In the genomic region with DNA sequence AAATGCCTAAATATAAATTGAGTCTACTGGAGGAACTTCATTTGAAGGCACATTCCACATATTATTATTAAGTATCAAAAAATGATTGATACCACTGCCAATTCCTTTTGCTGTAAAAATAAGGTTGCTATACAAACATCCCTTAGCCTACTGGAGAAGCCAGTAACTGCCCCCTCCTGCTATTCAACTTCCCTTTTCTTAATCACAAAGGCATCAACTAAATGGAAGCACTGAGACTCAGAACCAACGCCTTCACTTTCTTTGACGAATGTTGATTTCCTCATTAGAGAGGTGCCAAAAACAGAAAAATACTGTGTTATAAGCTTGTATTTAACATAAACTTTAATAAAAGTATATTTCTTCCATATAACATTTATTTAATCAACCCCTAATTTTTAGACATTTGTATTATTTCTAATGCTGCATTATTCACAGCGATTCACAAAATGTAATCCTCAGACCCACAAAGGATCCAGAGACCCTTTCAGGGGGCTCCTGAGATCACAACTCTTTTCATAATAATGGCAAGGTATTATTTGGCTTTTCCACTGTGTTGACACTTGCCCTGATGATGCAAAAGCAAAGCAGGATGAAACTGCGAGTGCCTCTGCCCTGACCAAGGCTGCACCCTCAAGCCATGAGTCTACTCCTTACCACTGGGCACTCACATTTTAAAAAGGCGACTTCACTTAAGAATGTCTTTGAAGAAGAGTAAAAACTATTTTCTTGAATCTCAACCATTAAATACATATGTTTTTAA, we compare ENCODE assay signal across 1 cellular context.
TF ChIP-seq lines count a peak whose summit lies in the region.

No MANE protein-coding gene starts in this region.

TF ChIP-seq in K562, 482 proteins besides CTCF, POLR2A, EP300 and RAD21 (continued from another document):
- TF ChIP-seq, protein P1, sequence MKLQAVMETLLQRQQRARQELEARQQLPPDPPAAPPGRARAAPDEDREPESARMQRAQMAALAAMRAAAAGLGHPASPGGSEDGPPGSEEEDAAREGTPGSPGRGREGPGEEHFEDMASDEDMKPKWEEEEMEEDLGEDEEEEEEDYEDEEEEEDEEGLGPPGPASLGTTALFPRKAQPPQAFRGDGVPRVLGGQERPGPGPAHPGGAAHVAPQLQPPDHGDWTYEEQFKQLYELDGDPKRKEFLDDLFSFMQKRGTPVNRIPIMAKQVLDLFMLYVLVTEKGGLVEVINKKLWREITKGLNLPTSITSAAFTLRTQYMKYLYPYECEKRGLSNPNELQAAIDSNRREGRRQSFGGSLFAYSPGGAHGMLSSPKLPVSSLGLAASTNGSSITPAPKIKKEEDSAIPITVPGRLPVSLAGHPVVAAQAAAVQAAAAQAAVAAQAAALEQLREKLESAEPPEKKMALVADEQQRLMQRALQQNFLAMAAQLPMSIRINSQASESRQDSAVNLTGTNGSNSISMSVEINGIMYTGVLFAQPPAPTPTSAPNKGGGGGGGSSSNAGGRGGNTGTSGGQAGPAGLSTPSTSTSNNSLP (IDR thresholded peaks at IDR 0.05; ENCODE audit: borderline replicate concordance, low read depth, low read length): 0 out of 2 replicates have a peak, but pooled peaks have one; percentile 13
- no peak for TF ChIP-seq ZNF507 (tag; conservative IDR thresholded peaks at IDR 0.05)
- TF ChIP-seq KAT7 (CRISPR knock-in tag; IDR thresholded peaks at IDR 0.05; ENCODE audit: borderline replicate concordance): no peak
- TF ChIP-seq, protein P2, sequence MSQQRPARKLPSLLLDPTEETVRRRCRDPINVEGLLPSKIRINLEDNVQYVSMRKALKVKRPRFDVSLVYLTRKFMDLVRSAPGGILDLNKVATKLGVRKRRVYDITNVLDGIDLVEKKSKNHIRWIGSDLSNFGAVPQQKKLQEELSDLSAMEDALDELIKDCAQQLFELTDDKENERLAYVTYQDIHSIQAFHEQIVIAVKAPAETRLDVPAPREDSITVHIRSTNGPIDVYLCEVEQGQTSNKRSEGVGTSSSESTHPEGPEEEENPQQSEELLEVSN (IDR thresholded peaks at IDR 0.05; ENCODE audit: borderline replicate concordance in 1 of 2, extremely low read depth in 1 of 2, insufficient read depth in 1 of 2, insufficient read length in 1 of 2, low read depth in 1 of 2, low read length in 1 of 2, poor library complexity in 1 of 2, severe bottlenecking in 1 of 2): no peak
- TF ChIP-seq, protein P3, sequence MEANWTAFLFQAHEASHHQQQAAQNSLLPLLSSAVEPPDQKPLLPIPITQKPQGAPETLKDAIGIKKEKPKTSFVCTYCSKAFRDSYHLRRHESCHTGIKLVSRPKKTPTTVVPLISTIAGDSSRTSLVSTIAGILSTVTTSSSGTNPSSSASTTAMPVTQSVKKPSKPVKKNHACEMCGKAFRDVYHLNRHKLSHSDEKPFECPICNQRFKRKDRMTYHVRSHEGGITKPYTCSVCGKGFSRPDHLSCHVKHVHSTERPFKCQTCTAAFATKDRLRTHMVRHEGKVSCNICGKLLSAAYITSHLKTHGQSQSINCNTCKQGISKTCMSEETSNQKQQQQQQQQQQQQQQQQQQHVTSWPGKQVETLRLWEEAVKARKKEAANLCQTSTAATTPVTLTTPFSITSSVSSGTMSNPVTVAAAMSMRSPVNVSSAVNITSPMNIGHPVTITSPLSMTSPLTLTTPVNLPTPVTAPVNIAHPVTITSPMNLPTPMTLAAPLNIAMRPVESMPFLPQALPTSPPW (CRISPR knock-in tag; IDR thresholded peaks at IDR 0.05): 0 out of 2 replicates have a peak, but pooled peaks have one; percentile 16
- no peak for TF ChIP-seq NCOR1 (IDR thresholded peaks at IDR 0.05)
- TF ChIP-seq SPI1 (IDR thresholded peaks at IDR 0.05; ENCODE audit: borderline replicate concordance, low read depth, low read length): peak; percentile 45; the same call in 1 of the 2 replicates
- TF ChIP-seq MEIS2 (IDR thresholded peaks at IDR 0.05; ENCODE audit: partially characterized antibody): peak; percentile 34
- TF ChIP-seq ZNF24 (IDR thresholded peaks at IDR 0.05): no peak
- 0 out of 2 replicates have a peak, but pooled peaks have one; percentile 13 for TF ChIP-seq TCF7 (IDR thresholded peaks at IDR 0.05; ENCODE audit: borderline replicate concordance)
- no peak for TF ChIP-seq ZNF12 (CRISPR knock-in tag; IDR thresholded peaks at IDR 0.05)
- TF ChIP-seq NCOA1 (IDR thresholded peaks at IDR 0.05; ENCODE audit: low read depth): no peak
- TF ChIP-seq, protein P4, sequence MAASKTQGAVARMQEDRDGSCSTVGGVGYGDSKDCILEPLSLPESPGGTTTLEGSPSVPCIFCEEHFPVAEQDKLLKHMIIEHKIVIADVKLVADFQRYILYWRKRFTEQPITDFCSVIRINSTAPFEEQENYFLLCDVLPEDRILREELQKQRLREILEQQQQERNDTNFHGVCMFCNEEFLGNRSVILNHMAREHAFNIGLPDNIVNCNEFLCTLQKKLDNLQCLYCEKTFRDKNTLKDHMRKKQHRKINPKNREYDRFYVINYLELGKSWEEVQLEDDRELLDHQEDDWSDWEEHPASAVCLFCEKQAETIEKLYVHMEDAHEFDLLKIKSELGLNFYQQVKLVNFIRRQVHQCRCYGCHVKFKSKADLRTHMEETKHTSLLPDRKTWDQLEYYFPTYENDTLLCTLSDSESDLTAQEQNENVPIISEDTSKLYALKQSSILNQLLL (CRISPR knock-in tag; IDR thresholded peaks at IDR 0.05; ENCODE audit: borderline replicate concordance): no peak
- 0 out of 2 replicates have a peak, but pooled peaks have one; percentile 18 for TF ChIP-seq SMARCE1 (IDR thresholded peaks at IDR 0.05)
- peak; percentile 0; the same call in 1 of the 2 replicates for TF ChIP-seq ARID1B (IDR thresholded peaks at IDR 0.05)
- no peak for TF ChIP-seq HLTF (IDR thresholded peaks at IDR 0.05)
